Comparison of ENCODE assay signal across 8 cellular contexts in genomic region chr2:46547223-46548102, GRCh38. TPM values are rescaled to one million over a fixed set of nuclear protein-coding genes. Genes with fewer than 3 reads are reported as not detected.
DNase-seq lines count a peak whose midpoint lies in the region; ATAC-seq, FAIRE-seq and TF ChIP-seq lines count a peak whose summit lies in the region.
"Had no signal": no experiment of that assay in that cellular context is flagged by ENCODE, and none has a peak within 500 bp of the region (broad histone marks: within the 10 kb centered on the region; RNA-seq: fewer than 3 reads in every experiment).

No MANE protein-coding gene starts in this region.

- no TSS peak for BruUV-seq in HepG2 (replicated peaks; lab: Mats Ljungman, UMichigan)

- H3K4me1 ChIP-seq in Karpas-422 (ENCODE audit: low read length) (peaks cover 56% of the 10 kb centered on the region), ascending aorta (peaks cover 13 to 46% of the 10 kb centered on the region in 2 donors), HepG2 (ENCODE audit: insufficient read depth, low read length) (peaks cover 19% of the 10 kb centered on the region), subcutaneous abdominal adipose tissue (ENCODE audit: control insufficient read depth in 5 of 5, insufficient read depth in 5 of 5, low read length in 5 of 5) (peaks cover 13 to 76% (median 72%) of the 10 kb centered on the region in 5 donors)

- H3K4me2 ChIP-seq in Karpas-422 (ENCODE audit: low read depth, low read length, poor library complexity, severe bottlenecking) (peak overlapping the region; percentile 81), HepG2 (ENCODE audit: low read depth, low read length) (no peak overlapping the region)

- ATAC-seq in HepG2 (peak; percentile 76), GM21717 (IDR thresholded peaks at IDR 0.05; ENCODE audit: unreplicated experiment) (no peak), GM19463 (IDR thresholded peaks at IDR 0.05; ENCODE audit: unreplicated experiment) (no peak)

- POLR2A ChIA-PET in HepG2 (lab: Yijun Ruan, JAX) = no interaction called here

- H3K4me3 ChIP-seq in Karpas-422 (ENCODE audit: low read length) (no peak overlapping the region), ascending aorta (peak overlapping the region in 1 of 2 donors; percentile 34), HepG2 (replicated peaks in 1 of 3; ENCODE audit: insufficient read depth in 1 of 3, low read depth in 2 of 3, low read length in 3 of 3) (no peak overlapping the region), subcutaneous abdominal adipose tissue (ENCODE audit: low read depth in 1 of 5, low read length in 5 of 5) (peak overlapping the region in 1 of 5 donors; percentile 1)

- H3K9me3 ChIP-seq in Karpas-422 (ENCODE audit: low read length) (no peaks in the 10 kb centered on the region), ascending aorta (no peaks in the 10 kb centered on the region), HepG2 (ENCODE audit: low read length) (no peaks in the 10 kb centered on the region), subcutaneous abdominal adipose tissue (ENCODE audit: control insufficient read depth in 5 of 5, low read length in 5 of 5) (no peaks in the 10 kb centered on the region)

- in situ Hi-C loops in HepG2 (cut with HindIII; ENCODE audit: extremely low pct_ligation_motif_present, low pct_unique_long_range_greater_than_20kb) = no loop called here

- H3K27ac ChIP-seq in Karpas-422 (ENCODE audit: low read length) (no peak overlapping the region), ascending aorta (peak overlapping the region; percentile 47 to 70), HepG2 (ENCODE audit: extremely low read length, insufficient read depth, low read length) (no peak overlapping the region), subcutaneous abdominal adipose tissue (ENCODE audit: low read depth, low read length) (peak overlapping the region; percentile 15)

- DNase-seq in Karpas-422 (no peak), ascending aorta (ENCODE audit: low spot score in 2 of 2) (peak in 1 of 2 donors; percentile 70), HepG2 (ENCODE audit: low spot score) (peak; percentile 91)
- no peak for DNase-seq in activated CD4-positive, alpha-beta T cell treated with anti-CD3 and anti-CD28 coated beads, Interleukin-2, amount 50 U/mL, for 1 hour
- DNase-seq: activated gamma-delta T cell had no signal

- TF ChIP-seq CTCF in ascending aorta (IDR thresholded peaks at IDR 0.05) (no peak), HepG2 (CRISPR knock-in tag; IDR thresholded peaks at IDR 0.05) (peak; percentile 22; the same call in 1 of the 2 replicates)

- peaks cover 34% of the 10 kb centered on the region for H4K20me1 ChIP-seq in Karpas-422 (ENCODE audit: insufficient read depth, low read depth, low read length)
- peaks cover 13% of the 10 kb centered on the region; the same call in 1 of the 2 replicates for H4K20me1 ChIP-seq in HepG2 (ENCODE audit: insufficient read depth, low read length)

- no peak overlapping the region for H2AFZ ChIP-seq in Karpas-422 (ENCODE audit: low read length)
- H2AFZ ChIP-seq in HepG2 (ENCODE audit: low read length) = no peak overlapping the region

- H3K27me3 ChIP-seq in Karpas-422 (ENCODE audit: low read length) = no peaks in the 10 kb centered on the region
- H3K27me3 ChIP-seq in ascending aorta = no peaks in the 10 kb centered on the region
- no peaks in the 10 kb centered on the region for H3K27me3 ChIP-seq in HepG2 (ENCODE audit: control insufficient read depth in 1 of 2, insufficient read depth in 2 of 2, low read length in 2 of 2)
- no peaks in the 10 kb centered on the region for H3K27me3 ChIP-seq in subcutaneous abdominal adipose tissue (ENCODE audit: control insufficient read depth in 5 of 5, insufficient read depth in 4 of 5, low read length in 5 of 5)

- FAIRE-seq in HepG2 (lab: Jason Lieb, UNC) = peak; percentile 98

- intact Hi-C loops in ascending aorta (cut with DNase I) (no loop called here), HepG2 (cut with micrococcal nuclease; ENCODE audit: unreplicated experiment) (no loop called here)

- no peak overlapping the region for H3K9ac ChIP-seq in Karpas-422 (ENCODE audit: low read length)
- no peak overlapping the region for H3K9ac ChIP-seq in HepG2 (ENCODE audit: insufficient read depth, low read depth, low read length)
- peak overlapping the region in 1 of 5 donors; percentile 34 for H3K9ac ChIP-seq in subcutaneous abdominal adipose tissue (ENCODE audit: low read length in 5 of 5)

- TF ChIP-seq POLR2A in HepG2 (IDR thresholded peaks at IDR 0.05; ENCODE audit: insufficient read depth in 1 of 2, low read depth in 2 of 2, low read length in 2 of 2) = no peak

- TF ChIP-seq RAD21 in HepG2 (CRISPR knock-in tag; IDR thresholded peaks at IDR 0.05) = no peak

- H3K36me3 ChIP-seq in Karpas-422 (ENCODE audit: insufficient read depth, low read length) = no peaks in the 10 kb centered on the region
- peaks cover 0 to 22% of the 10 kb centered on the region in 2 donors for H3K36me3 ChIP-seq in ascending aorta
- H3K36me3 ChIP-seq in HepG2 (replicated peaks in 1 of 2; ENCODE audit: control insufficient read depth in 1 of 2, insufficient read depth in 2 of 2, low read length in 2 of 2) = no peaks in the 10 kb centered on the region
- peaks cover 0 to 45% (median 15%) of the 10 kb centered on the region in 5 donors for H3K36me3 ChIP-seq in subcutaneous abdominal adipose tissue (ENCODE audit: control insufficient read depth in 5 of 5, insufficient read depth in 5 of 5, low read length in 5 of 5)

- 0 out of 4 replicates have a peak, but pooled peaks of 1 of the 2 experiments have one; percentile 32 for TF ChIP-seq EP300 in HepG2 (IDR thresholded peaks at IDR 0.05; ENCODE audit: low read depth in 2 of 2, low read length in 2 of 2)
- peak; percentile 79 for TF ChIP-seq EP300 in HepG2 (CRISPR knock-in tag; IDR thresholded peaks at IDR 0.05; ENCODE audit: borderline replicate concordance)

- whole genome bisulfite sequencing in HepG2 (ENCODE audit: low lambda C conversion rate) = 63% methylated on average over 3 of the region's 4 CpGs

- CTCF ChIA-PET in HepG2 (lab: Yijun Ruan, JAX; ENCODE audit: low intra/inter-chr PET ratio, low total read pairs) = no interaction called here

- no peaks in the 10 kb centered on the region for H3K79me2 ChIP-seq in Karpas-422 (ENCODE audit: low read length)
- no peaks in the 10 kb centered on the region for H3K79me2 ChIP-seq in HepG2 (ENCODE audit: insufficient read depth, low read length)

- no peaks in the 10 kb centered on the region for H3K9me2 ChIP-seq in Karpas-422 (replicated peaks; ENCODE audit: insufficient read depth, low read length)

TF ChIP-seq in HepG2, 621 proteins besides CTCF, POLR2A, EP300 and RAD21 (continues in another document):
- peak; percentile 79 for TF ChIP-seq XRCC5 (optimal IDR thresholded peaks at IDR 0.05; ENCODE audit: low read length)

RNA-seq across cellular contexts. Expression of gene ATP6V1E2, which starts 5.1 kb away (rescaled TPM):
- total RNA-seq in Karpas-422 (2014; rRNA removed; shearing (Covaris generic); ENCODE audit: low replicate concordance) = 1.8 and 2.5 TPM in 2 replicates
- 8.4 TPM for total RNA-seq in ascending aorta
- 2.1 and 2.4 TPM in 2 replicates for total RNA-seq in HepG2 (2016; rRNA removed; fragmentation: Illumina TruSeq; extraction: Trizol)
- total RNA-seq in HepG2 (2016; cell fraction: cytosol; rRNA removed; fragmentation: Illumina TruSeq; extraction: Trizol; ENCODE audit: low read depth) = 1.7 and 1.9 TPM in 2 replicates
- total RNA-seq in HepG2 (2016; cell fraction: insoluble cytoplasmic fraction; rRNA removed; fragmentation: Illumina TruSeq; extraction: Trizol) = 2.1 and 2.5 TPM in 2 replicates
- 4.3 and 5.3 TPM in 2 replicates for total RNA-seq in HepG2 (2016; cell fraction: membrane; rRNA removed; fragmentation: Illumina TruSeq; extraction: Trizol)
- 1.7 and 1.8 TPM in 2 replicates for total RNA-seq in HepG2 (2016; cell fraction: nucleus; rRNA removed; fragmentation: Illumina TruSeq; extraction: Trizol)
- polyA plus RNA-seq in HepG2 (2011; rRNA removed) = 1.9 and 2.9 TPM in 2 replicates
- 2.0 and 3.4 TPM in 2 replicates for polyA plus RNA-seq in HepG2 (2011; cell fraction: cytosol; rRNA removed)
- polyA plus RNA-seq in HepG2 (2011; cell fraction: nucleus; rRNA removed) = 1.9 and 2.3 TPM in 2 replicates
- 2.9 and 4.3 TPM in 2 replicates for polyA plus RNA-seq in HepG2 (2012)
- 1.9 and 2.8 TPM in 2 replicates for polyA plus RNA-seq in HepG2 (2016; cell fraction: cytosol; fragmentation: Illumina TruSeq; extraction: Trizol; ENCODE audit: low read depth)
- polyA plus RNA-seq in HepG2 (2016; cell fraction: insoluble cytoplasmic fraction; fragmentation: Illumina TruSeq; extraction: Trizol; ENCODE audit: low read depth) = 2.4 and 2.8 TPM in 2 replicates
- 3.7 and 4.6 TPM in 2 replicates for polyA plus RNA-seq in HepG2 (2016; cell fraction: membrane; fragmentation: Illumina TruSeq; extraction: Trizol; ENCODE audit: low read depth)
- 2.2 and 2.6 TPM in 2 replicates for polyA plus RNA-seq in HepG2 (2016; cell fraction: nucleus; fragmentation: Illumina TruSeq; extraction: Trizol; ENCODE audit: insufficient read depth, low read depth)
- polyA minus RNA-seq in HepG2 (2011; rRNA and poly(A)+ RNA removed; ENCODE audit: low replicate concordance) = 1.9 and 13.7 TPM in 2 replicates
- polyA minus RNA-seq in HepG2 (2011; cell fraction: cytosol; rRNA and poly(A)+ RNA removed) = 0.88 and 2.4 TPM in 2 replicates
- 2.4 and 3.1 TPM in 2 replicates for polyA minus RNA-seq in HepG2 (2011; cell fraction: nucleus; rRNA and poly(A)+ RNA removed)

RNA-seq across cellular contexts. Expression of gene RHOQ, which starts 5.2 kb away (rescaled TPM):
- 13.9 and 15.8 TPM in 2 replicates for total RNA-seq in Karpas-422 (2014; rRNA removed; shearing (Covaris generic); ENCODE audit: low replicate concordance)
- total RNA-seq in ascending aorta (40.0 TPM), HepG2 (2016; rRNA removed; fragmentation: Illumina TruSeq; extraction: Trizol) (9.9 and 10.4 TPM in 2 replicates)
- 3.3 and 5.5 TPM in 2 replicates for total RNA-seq in HepG2 (2016; cell fraction: cytosol; rRNA removed; fragmentation: Illumina TruSeq; extraction: Trizol; ENCODE audit: low read depth)
- 10.0 and 12.4 TPM in 2 replicates for total RNA-seq in HepG2 (2016; cell fraction: insoluble cytoplasmic fraction; rRNA removed; fragmentation: Illumina TruSeq; extraction: Trizol)
- 13.3 and 16.6 TPM in 2 replicates for total RNA-seq in HepG2 (2016; cell fraction: membrane; rRNA removed; fragmentation: Illumina TruSeq; extraction: Trizol)
- 9.2 and 11.0 TPM in 2 replicates for total RNA-seq in HepG2 (2016; cell fraction: nucleus; rRNA removed; fragmentation: Illumina TruSeq; extraction: Trizol)
- 14.2 and 15.3 TPM in 2 replicates for polyA plus RNA-seq in HepG2 (2011; rRNA removed)
- 7.9 and 10.3 TPM in 2 replicates for polyA plus RNA-seq in HepG2 (2011; cell fraction: cytosol; rRNA removed)
- 26.2 and 28.8 TPM in 2 replicates for polyA plus RNA-seq in HepG2 (2011; cell fraction: nucleus; rRNA removed)
- 11.3 and 19.1 TPM in 2 replicates for polyA plus RNA-seq in HepG2 (2012)
- polyA plus RNA-seq in HepG2 (2016; cell fraction: cytosol; fragmentation: Illumina TruSeq; extraction: Trizol; ENCODE audit: low read depth) = 8.8 and 10.2 TPM in 2 replicates
- 14.1 and 17.4 TPM in 2 replicates for polyA plus RNA-seq in HepG2 (2016; cell fraction: insoluble cytoplasmic fraction; fragmentation: Illumina TruSeq; extraction: Trizol; ENCODE audit: low read depth)
- polyA plus RNA-seq in HepG2 (2016; cell fraction: membrane; fragmentation: Illumina TruSeq; extraction: Trizol; ENCODE audit: low read depth) = 15.9 and 20.9 TPM in 2 replicates
- polyA plus RNA-seq in HepG2 (2016; cell fraction: nucleus; fragmentation: Illumina TruSeq; extraction: Trizol; ENCODE audit: insufficient read depth, low read depth) = 19.6 and 24.7 TPM in 2 replicates
- 10.9 and 13.6 TPM in 2 replicates for polyA minus RNA-seq in HepG2 (2011; rRNA and poly(A)+ RNA removed; ENCODE audit: low replicate concordance)
- 6.4 and 6.5 TPM in 2 replicates for polyA minus RNA-seq in HepG2 (2011; cell fraction: cytosol; rRNA and poly(A)+ RNA removed)
- polyA minus RNA-seq in HepG2 (2011; cell fraction: nucleus; rRNA and poly(A)+ RNA removed) = 25.6 and 33.1 TPM in 2 replicates

Comparison
In these comparisons a context has a peak if more than half of its experiments do, and no peak if none do; other contexts are left out.
1. H3K27ac ChIP-seq: peak in ascending aorta (2 of 2) and subcutaneous abdominal adipose tissue (single experiment); none in Karpas-422 (single experiment) and HepG2 (single experiment).